ENCODE assay signal across 8 cellular contexts in genomic region chr9:130043654-130044623, GRCh38. TPM values are rescaled to one million over a fixed set of nuclear protein-coding genes. Genes with fewer than 3 reads are reported as not detected.
DNase-seq lines count a peak whose midpoint lies in the region; ATAC-seq and TF ChIP-seq lines count a peak whose summit lies in the region.

No MANE protein-coding gene starts in this region.

- H3K27ac ChIP-seq in BLaER1 (0 out of 2 replicates have a peak overlapping the region, but pooled peaks have one; percentile 6), Karpas-422 (ENCODE audit: low read length) (peak overlapping the region; percentile 93), right lobe of liver (peak overlapping the region; percentile 89 to 95 (median 93)), transverse colon (peak overlapping the region; percentile 92 to 100 (median 97))

- no peak for TF ChIP-seq POLR2A in right lobe of liver (IDR thresholded peaks at IDR 0.05)
- TF ChIP-seq POLR2A in transverse colon (IDR thresholded peaks at IDR 0.05): no peak

- H3K9ac ChIP-seq in BLaER1 (no peak overlapping the region), Karpas-422 (ENCODE audit: low read length) (peak overlapping the region; percentile 59)

- TF ChIP-seq EP300 in transverse colon (IDR thresholded peaks at IDR 0.05; ENCODE audit: low read depth): no peak

- H3K4me3 ChIP-seq in BLaER1: peak overlapping the region; percentile 89
- peak overlapping the region; percentile 81 for H3K4me3 ChIP-seq in Karpas-422 (ENCODE audit: low read length)
- H3K4me3 ChIP-seq in right lobe of liver: peak overlapping the region; percentile 70 to 91 (median 83)
- peak overlapping the region; percentile 49 to 99 (median 74) for H3K4me3 ChIP-seq in transverse colon

- H3K4me1 Mint-ChIP-seq in chondrocyte (ENCODE audit: low read depth): peaks cover 48% of the 10 kb centered on the region

- H3K4me2 ChIP-seq in BLaER1 (peak overlapping the region; percentile 98), Karpas-422 (ENCODE audit: low read depth, low read length, poor library complexity, severe bottlenecking) (peak overlapping the region; percentile 82)

- H3K9me2 ChIP-seq in Karpas-422 (replicated peaks; ENCODE audit: insufficient read depth, low read length): no peaks in the 10 kb centered on the region

- H3K9me3 ChIP-seq in BLaER1 (no peaks in the 10 kb centered on the region), Karpas-422 (ENCODE audit: low read length) (no peaks in the 10 kb centered on the region), right lobe of liver (no peaks in the 10 kb centered on the region), transverse colon (no peaks in the 10 kb centered on the region)

- H3K27ac Mint-ChIP-seq in chondrocyte (ENCODE audit: unreplicated experiment): peak overlapping the region; percentile 90

- H3K9me3 Mint-ChIP-seq in chondrocyte (ENCODE audit: low read depth): no peaks in the 10 kb centered on the region

- peaks cover 44% of the 10 kb centered on the region for H3K4me1 ChIP-seq in BLaER1
- peaks cover 55% of the 10 kb centered on the region for H3K4me1 ChIP-seq in Karpas-422 (ENCODE audit: low read length)
- peaks cover 0 to 15% (median 0%) of the 10 kb centered on the region in 4 donors for H3K4me1 ChIP-seq in right lobe of liver
- peaks cover 17 to 47% (median 28%) of the 10 kb centered on the region in 4 donors for H3K4me1 ChIP-seq in transverse colon

- H4K20me1 ChIP-seq in BLaER1 (peaks cover 39% of the 10 kb centered on the region), Karpas-422 (ENCODE audit: insufficient read depth, low read depth, low read length) (no peaks in the 10 kb centered on the region)

- H3K4me3 Mint-ChIP-seq in chondrocyte (ENCODE audit: unreplicated experiment): peak overlapping the region; percentile 89

- TF ChIP-seq CTCF in chondrocyte (IDR thresholded peaks at IDR 0.05) (no peak), right lobe of liver (IDR thresholded peaks at IDR 0.05) (peak in 1 of 4 donors; percentile 25), transverse colon (IDR thresholded peaks at IDR 0.05) (peak in 4 of 5 experiments; percentile 2 to 16 (median 12))

- no peak overlapping the region for H2AFZ ChIP-seq in Karpas-422 (ENCODE audit: low read length)

- no peaks in the 10 kb centered on the region for H3K36me3 ChIP-seq in BLaER1
- H3K36me3 ChIP-seq in Karpas-422 (ENCODE audit: insufficient read depth, low read length): no peaks in the 10 kb centered on the region
- no peaks in the 10 kb centered on the region for H3K36me3 ChIP-seq in right lobe of liver
- no peaks in the 10 kb centered on the region for H3K36me3 ChIP-seq in transverse colon

- peaks cover 38% of the 10 kb centered on the region for H3K27me3 ChIP-seq in BLaER1
- no peaks in the 10 kb centered on the region for H3K27me3 ChIP-seq in Karpas-422 (ENCODE audit: low read length)
- no peaks in the 10 kb centered on the region for H3K27me3 ChIP-seq in right lobe of liver
- no peaks in the 10 kb centered on the region for H3K27me3 ChIP-seq in transverse colon

- DNase-seq in Karpas-422 (no peak), chondrocyte (ENCODE audit: low spot score) (no peak), right lobe of liver (peak; percentile 61 to 78 (median 77)), transverse colon (peak; percentile 54)

- intact Hi-C loops in right lobe of liver (cut with DNase I) (no loop called here), transverse colon (cut with DNase I; ENCODE audit: low total_unique reads) (loop anchor here (2.0 to 5.0 kb wide), 2 partner anchors 97 to 159 kb away; no protein-coding TSS in a partner anchor)

- peak; percentile 41 to 64 (median 52) for ATAC-seq in right lobe of liver
- ATAC-seq in GM19324 (IDR thresholded peaks at IDR 0.05; ENCODE audit: low FRiP score, unreplicated experiment): no peak
- no peak for ATAC-seq in HG03025 (IDR thresholded peaks at IDR 0.05; ENCODE audit: low FRiP score, unreplicated experiment)
- no peak for ATAC-seq in HG02840 (IDR thresholded peaks at IDR 0.05; ENCODE audit: low FRiP score, unreplicated experiment)

- H3K27me3 Mint-ChIP-seq in chondrocyte (ENCODE audit: low read depth): no peaks in the 10 kb centered on the region

- no peaks in the 10 kb centered on the region for H3K36me3 Mint-ChIP-seq in chondrocyte (ENCODE audit: low read depth)

- WGBS in right lobe of liver (ENCODE audit: insufficient coverage, low coverage, low lambda C conversion rate, missing lambda C conversion rate): 23% methylated on average over 30 of the region's 37 CpGs
- WGBS in transverse colon (ENCODE audit: low coverage in 1 of 2), 2 donors: 28 to 58% methylated on average over 6 to 37 of the region's 37 CpGs

- in situ Hi-C loops in transverse colon (cut with MboI; ENCODE audit: low pct_ligation_motif_present in 1 of 4, low pct_unique_long_range_greater_than_20kb in 1 of 4, low sequenced_read_pairs in 3 of 4): loop anchor here in 3 of 4 donors (10.0 to 25.0 kb wide), 2 partner anchors 149 to 157 kb away; no protein-coding TSS in a partner anchor

- H3K79me2 ChIP-seq in Karpas-422 (ENCODE audit: low read length): peaks cover 57% of the 10 kb centered on the region

RNA-seq across cellular contexts. Expression of gene FNBP1, which starts 0.9 kb away (rescaled TPM):
- total RNA-seq in Karpas-422 (2014; rRNA removed; shearing (Covaris generic); ENCODE audit: low replicate concordance): 205 and 280 TPM in 2 replicates
- 49.4 to 61.2 TPM (median 58.7 TPM) in 3 replicates for total RNA-seq in chondrocyte
- total RNA-seq in right lobe of liver: 10 to 100 TPM; 11.7 to 27.1 (median 15.9) TPM
- 100 to 1,000 TPM in 1 of 4 donors, 10 to 100 TPM in 3; 38.5 to 114 (median 62.9) TPM for total RNA-seq in transverse colon

RNA-seq across cellular contexts. Expression of gene GPR107, which starts 9.8 kb away (rescaled TPM):
- 9.6 and 11.6 TPM in 2 replicates for total RNA-seq in Karpas-422 (2014; rRNA removed; shearing (Covaris generic); ENCODE audit: low replicate concordance)
- total RNA-seq in chondrocyte (67.0 to 74.6 TPM (median 70.7 TPM) in 3 replicates), right lobe of liver (10 to 100 TPM; 12.6 to 18.2 (median 14.5) TPM), transverse colon (10 to 100 TPM; 25.7 to 33.7 (median 32.7) TPM)

Comparison
In these comparisons a context has a peak if more than half of its experiments do, and no peak if none do; other contexts are left out.
1. H3K27ac ChIP-seq: peak in every context shown above with its lines; median percentile 97 in transverse colon; 93 in Karpas-422; 93 in right lobe of liver; 6 in BLaER1.
2. DNase-seq: peak in right lobe of liver (3 of 3) and transverse colon (single experiment); none in Karpas-422 (single experiment) and chondrocyte (single experiment).
3. ATAC-seq: peak in right lobe of liver (4 of 4); none in GM19324 (single experiment), HG03025 (single experiment) and HG02840 (single experiment).
4. Peak in every context shown above with its lines, with median percentiles within 50 percentile points of each other: H3K4me3 ChIP-seq.